In genomic region chr2:234218261-234219180, GRCh38 we compare ENCODE assay signal across 10 cellular contexts.
DNase-seq lines count a peak whose midpoint lies in the region; ATAC-seq and TF ChIP-seq lines count a peak whose summit lies in the region.
"Had no signal": no experiment of that assay in that cellular context is flagged by ENCODE, and none has a peak within 500 bp of the region (broad histone marks: within the 10 kb centered on the region; RNA-seq: fewer than 3 reads in every experiment).

No MANE protein-coding gene starts in this region.

- peaks cover 7% of the 10 kb centered on the region for H3K9me3 Mint-ChIP-seq in activated naive CD8-positive, alpha-beta T cell (ENCODE audit: low read depth)
- H3K9me3 Mint-ChIP-seq in activated naive CD8-positive, alpha-beta T cell treated with anti-CD3 and anti-CD28 coated beads for 36 hours, result peaks cover 4% of the 10 kb centered on the region

- no peak for TF ChIP-seq POLR2A in vagina (IDR thresholded peaks at IDR 0.05)

- peak overlapping the region; percentile 40 for H3K27ac ChIP-seq in vagina
- H3K27ac ChIP-seq: foreskin keratinocyte had no signal

- H3K36me3 ChIP-seq in vagina, result no peaks in the 10 kb centered on the region

- H3K36me3 Mint-ChIP-seq in activated naive CD8-positive, alpha-beta T cell, result peaks cover 5% of the 10 kb centered on the region
- no peaks in the 10 kb centered on the region for H3K36me3 Mint-ChIP-seq in activated naive CD8-positive, alpha-beta T cell treated with anti-CD3 and anti-CD28 coated beads for 36 hours

- H3K4me3 Mint-ChIP-seq in activated naive CD8-positive, alpha-beta T cell, result peak overlapping the region; percentile 7
- H3K4me3 Mint-ChIP-seq in activated naive CD8-positive, alpha-beta T cell treated with anti-CD3 and anti-CD28 coated beads for 36 hours, result no peak overlapping the region

- ATAC-seq in SK-N-SH treated with all-trans-retinoic acid at 6 μM for 48 hours, result peak; percentile 95
- no peak for ATAC-seq in HG02884 (IDR thresholded peaks at IDR 0.05; ENCODE audit: unreplicated experiment)
- ATAC-seq in HG03135 (IDR thresholded peaks at IDR 0.05; ENCODE audit: unreplicated experiment), result no peak
- ATAC-seq: foreskin keratinocyte had no signal

- DNase-seq in activated naive CD8-positive, alpha-beta T cell treated with anti-CD3 and anti-CD28 coated beads for 36 hours, result no peak
- DNase-seq in left kidney (ENCODE audit: low read depth, low spot score) (peak; percentile 41), vagina (ENCODE audit: extremely low spot score in 2 of 2) (no peak), SIG-M5 treated with dmso at 0.1 percent for 504 hours (lab: John Stamatoyannopoulos, UW; ENCODE audit: unreplicated experiment) (no peak)
- DNase-seq: activated T-cell treated with anti-CD3 and anti-CD28 coated beads, Interleukin-2, amount 50 U/mL, for 1 hour had no signal

- peak overlapping the region; percentile 5 for H3K27ac Mint-ChIP-seq in activated naive CD8-positive, alpha-beta T cell
- no peak overlapping the region for H3K27ac Mint-ChIP-seq in activated naive CD8-positive, alpha-beta T cell treated with anti-CD3 and anti-CD28 coated beads for 36 hours

- H3K9me3 ChIP-seq in vagina, result no peaks in the 10 kb centered on the region

- peaks cover 21% of the 10 kb centered on the region for H3K4me1 ChIP-seq in vagina

- no peak overlapping the region for H3K4me3 ChIP-seq in vagina

- intact Hi-C loops in vagina (cut with DNase I), result no loop called here

- H3K4me1 Mint-ChIP-seq in activated naive CD8-positive, alpha-beta T cell (ENCODE audit: low read depth), result peaks cover 46% of the 10 kb centered on the region
- peaks cover 30% of the 10 kb centered on the region for H3K4me1 Mint-ChIP-seq in activated naive CD8-positive, alpha-beta T cell treated with anti-CD3 and anti-CD28 coated beads for 36 hours

- H3K27me3 Mint-ChIP-seq in activated naive CD8-positive, alpha-beta T cell, result no peaks in the 10 kb centered on the region
- no peaks in the 10 kb centered on the region for H3K27me3 Mint-ChIP-seq in activated naive CD8-positive, alpha-beta T cell treated with anti-CD3 and anti-CD28 coated beads for 36 hours

- no peaks in the 10 kb centered on the region for H3K27me3 ChIP-seq in vagina
- H3K27me3 ChIP-seq: foreskin keratinocyte had no signal

- no peak for TF ChIP-seq CTCF in vagina (IDR thresholded peaks at IDR 0.05)

TF ChIP-seq in SK-N-SH treated with all-trans-retinoic acid at 6 μM for 48 hours, 23 proteins besides CTCF, POLR2A, EP300 and RAD21:
- TF ChIP-seq ESRRG (CRISPR knock-in tag; IDR thresholded peaks at IDR 0.05) (no peak), CSRNP3 (CRISPR knock-in tag; IDR thresholded peaks at IDR 0.05) (no peak), ZC3H10 (CRISPR knock-in tag; IDR thresholded peaks at IDR 0.05) (no peak), ZFP30 (CRISPR knock-in tag; IDR thresholded peaks at IDR 0.05) (no peak), BACH2 (CRISPR knock-in tag; IDR thresholded peaks at IDR 0.05; ENCODE audit: borderline replicate concordance) (no peak), CSDC2 (CRISPR knock-in tag; IDR thresholded peaks at IDR 0.05) (no peak)
